Comparison of ENCODE assay signal across 9 cellular contexts in genomic region chr2:156321243-156321904, GRCh38. TPM values are rescaled to one million over a fixed set of nuclear protein-coding genes. Genes with fewer than 3 reads are reported as not detected.
A peak's percentile ranks its signal among the peaks of the same experiment; 100 is the strongest.
DNase-seq lines count a peak whose midpoint lies in the region; ATAC-seq, FAIRE-seq and TF ChIP-seq lines count a peak whose summit lies in the region.
"Had no signal": no experiment of that assay in that cellular context is flagged by ENCODE, and none has a peak within 500 bp of the region (broad histone marks: within the 10 kb centered on the region; RNA-seq: fewer than 3 reads in every experiment).

No MANE protein-coding gene starts in this region.

- peak in 4 of 10 experiments; percentile 21 to 46 (median 28) for DNase-seq in CD4-positive, alpha-beta T cell
- peak; percentile 24 for DNase-seq in NOMO-1 treated with DMSO at 0.1 percent for 48 hours (lab: John Stamatoyannopoulos, UW; ENCODE audit: unreplicated experiment)
- no peak for DNase-seq in H1 (ENCODE audit: low read depth in 1 of 2, low spot score in 2 of 2)
- peak; percentile 83 for DNase-seq in osteoblast (ENCODE audit: insufficient read length, low spot score, missing footprints)
- DNase-seq in effector CD8-positive, alpha-beta T cell (lab: John Stamatoyannopoulos, UW): no peak

- H4K8ac ChIP-seq in H1 (ENCODE audit: extremely low read depth, insufficient read depth, low read length): no peak overlapping the region

- POLR2A ChIA-PET in CD4-positive, alpha-beta T cell (lab: Charles Lee): no interaction called here
- POLR2A ChIA-PET in H1 (lab: Charles Lee; ENCODE audit: partially characterized antibody): interaction anchor here (2.3 to 2.6 kb wide), 2 partner anchors 8 to 13 kb away, joined by 7 to 15 read pairs; no protein-coding TSS in a partner anchor

- no peaks in the 10 kb centered on the region for H3K79me2 ChIP-seq in H1 (ENCODE audit: control insufficient read depth in 1 of 2, insufficient read depth in 2 of 2, low read length in 2 of 2)
- no peaks in the 10 kb centered on the region for H3K79me2 ChIP-seq in osteoblast (ENCODE audit: insufficient read depth, low read length)

- intact Hi-C loops in CD4-positive, alpha-beta T cell (cut with DNase I, micrococcal nuclease): loop anchor here (10.0 kb wide), 3 partner anchors 127 to 1573 kb away; no protein-coding TSS in a partner anchor

- peaks cover 11% of the 10 kb centered on the region for H3K36me3 Mint-ChIP-seq in CD4-positive, alpha-beta T cell (ENCODE audit: low read depth)

- H3K4ac ChIP-seq in H1 (replicated peaks; ENCODE audit: insufficient read length, low read depth, low read length): no peak overlapping the region

- H3K9ac ChIP-seq in H1 (replicated peaks in 1 of 4; ENCODE audit: extremely low read depth in 1 of 4, low read depth in 3 of 4, low read length in 3 of 4): no peak overlapping the region

- H3K23me2 ChIP-seq in H1 (ENCODE audit: low read depth, low read length): peaks cover 12% of the 10 kb centered on the region; the same call in 1 of the 2 replicates

- H3K79me1 ChIP-seq in H1 (ENCODE audit: low read depth, low read length): no peaks in the 10 kb centered on the region

- H2AFZ ChIP-seq in H1 (ENCODE audit: low read length): no peak overlapping the region
- peak overlapping the region; percentile 77 for H2AFZ ChIP-seq in osteoblast (ENCODE audit: low read length)

- H3K14ac ChIP-seq in H1 (ENCODE audit: insufficient read length): no peak overlapping the region

- no peaks in the 10 kb centered on the region for H3K36me3 ChIP-seq in H1 (ENCODE audit: control insufficient read depth in 2 of 4, insufficient read depth in 4 of 4, low read length in 3 of 4)
- no peaks in the 10 kb centered on the region for H3K36me3 ChIP-seq in osteoblast (ENCODE audit: insufficient read depth, low read length)

- H4K5ac ChIP-seq in H1 (ENCODE audit: insufficient read length, low read depth, low read length): no peak overlapping the region

- 7% methylated on average over 31 of the region's 31 CpGs; no CpG with 5 or more reads in 1 of the 2 experiments for WGBS in H1 (ENCODE audit: extremely low coverage in 1 of 2, insufficient coverage in 1 of 2, insufficient read length in 1 of 2, insufficient replicate concordance in 2 of 2, low coverage in 1 of 2, low lambda C conversion rate in 2 of 2, missing lambda C conversion rate in 1 of 2), 2 experiments

- H3K4me3 Mint-ChIP-seq in CD4-positive, alpha-beta T cell: peak overlapping the region; percentile 81

- H2BK15ac ChIP-seq in H1 (ENCODE audit: low read length): no peak overlapping the region

- TF ChIP-seq RAD21 in H1 (IDR thresholded peaks at IDR 0.05 in 1 of 2, conservative IDR thresholded peaks at IDR 0.05 in 1 of 2; ENCODE audit: low read depth in 2 of 2, low read length in 2 of 2): no peak

- H3K23ac ChIP-seq in H1 (ENCODE audit: insufficient read length): no peak overlapping the region

- CTCF ChIA-PET in CD4-positive, alpha-beta T cell (lab: Charles Lee): no interaction called here
- CTCF ChIA-PET in H1 (lab: Charles Lee; ENCODE audit: partially characterized antibody): interaction anchor here (2.0 to 2.3 kb wide), 2 partner anchors 10 to 13 kb away, joined by 9 to 17 read pairs; no protein-coding TSS in a partner anchor

- peaks cover 40% of the 10 kb centered on the region for H3K4me1 Mint-ChIP-seq in CD4-positive, alpha-beta T cell (ENCODE audit: low read depth)

- peaks cover 68% of the 10 kb centered on the region for H3K27me3 ChIP-seq in CD4-positive, alpha-beta T cell (ENCODE audit: control insufficient read depth, insufficient read depth, low read length)
- H3K27me3 ChIP-seq in H1 (replicated peaks in 1 of 4; ENCODE audit: control insufficient read depth in 3 of 4, extremely low read depth in 1 of 4, insufficient read depth in 3 of 4, low read length in 3 of 4) (peaks cover 55 to 85% (median 76%) of the 10 kb centered on the region in 4 experiments), osteoblast (ENCODE audit: insufficient read depth, low read length) (peaks cover 29% of the 10 kb centered on the region)

- 0 out of 2 replicates have a peak overlapping the region, but pooled peaks have one; percentile 13 for H3K18ac ChIP-seq in H1 (ENCODE audit: extremely low read depth, low read length)

- no peak overlapping the region for H2AK5ac ChIP-seq in H1 (ENCODE audit: low read depth, low read length)

- H2BK12ac ChIP-seq in H1 (ENCODE audit: low read depth, low read length): peak overlapping the region; percentile 62; the same call in 1 of the 2 replicates

- H3K56ac ChIP-seq in H1 (replicated peaks; ENCODE audit: insufficient read length, low read depth, low read length): no peak overlapping the region

- peak overlapping the region; percentile 65 to 92 for H3K4me2 ChIP-seq in H1 (ENCODE audit: insufficient read depth in 1 of 2, low read depth in 2 of 2, low read length in 2 of 2)
- peak overlapping the region; percentile 91 for H3K4me2 ChIP-seq in osteoblast (ENCODE audit: insufficient read depth, low read length)

- TF ChIP-seq POLR2A in H1 (IDR thresholded peaks at IDR 0.05; ENCODE audit: control extremely low read depth in 1 of 2, low read depth in 2 of 2, low read length in 2 of 2): no peak

- TF ChIP-seq EP300 in H1 (IDR thresholded peaks at IDR 0.05; ENCODE audit: borderline replicate concordance in 1 of 2, low read depth in 2 of 2, low read length in 2 of 2): no peak

- H4K91ac ChIP-seq in H1 (replicated peaks; ENCODE audit: insufficient read length, low read length): no peak overlapping the region

- no peak overlapping the region for H2BK20ac ChIP-seq in H1 (ENCODE audit: low read length)

- ATAC-seq in CD4-positive, alpha-beta T cell (ENCODE audit: poor library complexity): peak; percentile 28
- ATAC-seq in GM18873 (IDR thresholded peaks at IDR 0.05; ENCODE audit: low FRiP score, unreplicated experiment) (no peak), HG02840 (IDR thresholded peaks at IDR 0.05; ENCODE audit: low FRiP score, unreplicated experiment) (no peak), HG03571 (IDR thresholded peaks at IDR 0.05; ENCODE audit: unreplicated experiment) (no peak)

- H3K4me1 ChIP-seq in H1 (replicated peaks in 1 of 4; ENCODE audit: control insufficient read depth in 3 of 4, insufficient read depth in 4 of 4, low read length in 3 of 4) (peaks cover 2 to 18% (median 14%) of the 10 kb centered on the region in 4 experiments), osteoblast (ENCODE audit: insufficient read depth, low read length) (peaks cover 16% of the 10 kb centered on the region)

- peaks cover 88% of the 10 kb centered on the region for H3K27me3 Mint-ChIP-seq in CD4-positive, alpha-beta T cell

- no peak for FAIRE-seq in H1 (lab: Jason Lieb, UNC)
- FAIRE-seq: TTC549 had no signal

- no peak overlapping the region for H3K27ac ChIP-seq in CD4-positive, alpha-beta T cell (ENCODE audit: low read depth, low read length)
- H3K27ac ChIP-seq in H1 (ENCODE audit: low read depth, low read length): no peak overlapping the region
- no peak overlapping the region for H3K27ac ChIP-seq in osteoblast (ENCODE audit: low read depth, low read length)

- peaks cover 7% of the 10 kb centered on the region in 2 experiments for H4K20me1 ChIP-seq in H1 (replicated peaks in 1 of 2; ENCODE audit: control insufficient read depth in 1 of 2, insufficient read depth in 2 of 2, low read length in 2 of 2)
- H4K20me1 ChIP-seq in osteoblast (ENCODE audit: insufficient read depth, low read length): no peaks in the 10 kb centered on the region

- TF ChIP-seq CTCF in CD4-positive, alpha-beta T cell (IDR thresholded peaks at IDR 0.05): no peak
- no peak for TF ChIP-seq CTCF in H1 (IDR thresholded peaks at IDR 0.05; ENCODE audit: control extremely low read depth in 1 of 3, insufficient read depth in 1 of 3, low read depth in 1 of 3, low read length in 3 of 3)
- no peak for TF ChIP-seq CTCF in osteoblast (IDR thresholded peaks at IDR 0.05; ENCODE audit: extremely low read depth, low read depth, low read length)

- no peak overlapping the region for H2BK5ac ChIP-seq in H1 (ENCODE audit: low read depth, low read length)

- peak overlapping the region; percentile 8 to 61 (median 24); a peak in 4 of 8 replicates for H3K4me3 ChIP-seq in H1 (ENCODE audit: extremely low read depth in 1 of 4, insufficient read depth in 2 of 4, low read depth in 3 of 4, low read length in 4 of 4)
- H3K4me3 ChIP-seq in osteoblast (ENCODE audit: insufficient read depth, low read length): peak overlapping the region; percentile 71

- peak overlapping the region; percentile 37 for H3K27ac Mint-ChIP-seq in CD4-positive, alpha-beta T cell

- H3K9me3 Mint-ChIP-seq in CD4-positive, alpha-beta T cell: no peaks in the 10 kb centered on the region

- no peaks in the 10 kb centered on the region for H3K9me3 ChIP-seq in CD4-positive, alpha-beta T cell (ENCODE audit: control insufficient read depth, low read length)
- no peaks in the 10 kb centered on the region for H3K9me3 ChIP-seq in H1 (ENCODE audit: insufficient read depth in 2 of 2, low read depth in 1 of 2, low read length in 1 of 2)
- no peaks in the 10 kb centered on the region for H3K9me3 ChIP-seq in osteoblast (ENCODE audit: low read depth, low read length)

- H2BK120ac ChIP-seq in H1 (replicated peaks; ENCODE audit: low read depth, low read length): no peak overlapping the region

TF ChIP-seq in H1, 55 proteins besides CTCF, POLR2A, EP300 and RAD21 (continues in another document):
- TF ChIP-seq E2F6 (IDR thresholded peaks at IDR 0.05) (peak; percentile 83), RNF2 (IDR thresholded peaks at IDR 0.05; ENCODE audit: borderline replicate concordance, low read depth, low read length, missing control alignments, poor library complexity, severe bottlenecking) (peak; percentile 96), TBP (IDR thresholded peaks at IDR 0.05; ENCODE audit: low read depth, low read length) (no peak), CBX8 (IDR thresholded peaks at IDR 0.05; ENCODE audit: borderline replicate concordance, low read depth, low read length) (peak; percentile 16; the same call in 1 of the 2 replicates), EZH2 (IDR thresholded peaks at IDR 0.05; ENCODE audit: low read depth, low read length, severe bottlenecking) (peak; percentile 77)

RNA-seq across cellular contexts. Expression of gene NR4A2, which starts 11.1 kb away (rescaled TPM):
- total RNA-seq in CD4-positive, alpha-beta T cell: 100 to 1,000 TPM; 290 to 319 TPM
- total RNA-seq in H1 (2021; fragmentation: NEBNext Ultra II Directional; extraction: Animal tissue kit (Norgen Biotek cat#: 25700)): 1.4 and 1.7 TPM in 2 replicates
- 0.15 and 0.16 TPM in 2 replicates for polyA plus RNA-seq in H1 (2011; rRNA removed)
- polyA plus RNA-seq in H1 (2011; cell fraction: cytosol; rRNA removed): 0.08 TPM
- 0.40 TPM for polyA plus RNA-seq in H1 (2011; cell fraction: nucleus; rRNA removed)
- 0.23 to 0.47 TPM (median 0.24 TPM) in 4 replicates for polyA plus RNA-seq in H1 (2012, experiment 1 of 2)
- polyA plus RNA-seq in H1 (2012, experiment 2 of 2): 0.09 TPM
- polyA plus RNA-seq in H1 (2013, experiment 1 of 2): 1.7 TPM
- 1.5 TPM for polyA plus RNA-seq in H1 (2013, experiment 2 of 2)
- 0.22 TPM in 1 of 2 replicates, not detected in the other for polyA minus RNA-seq in H1 (2011; rRNA and poly(A)+ RNA removed)
- not detected for polyA minus RNA-seq in H1 (2011; cell fraction: cytosol; rRNA and poly(A)+ RNA removed)
- polyA minus RNA-seq in H1 (2011; cell fraction: nucleus; rRNA and poly(A)+ RNA removed): 1.3 TPM
- total RNA-seq in osteoblast: 0.72 and 0.88 TPM in 2 replicates

Comparison
In these comparisons a context has a peak if more than half of its experiments do, and no peak if none do; other contexts are left out.
1. DNase-seq: peak in NOMO-1 treated with DMSO at 0.1 percent for 48 hours (single experiment) and osteoblast (single experiment); none in H1 (0 of 2) and effector CD8-positive, alpha-beta T cell (single experiment).
2. RNA of gene NR4A2, which starts 11.1 kb away (total RNA-seq): 290 to 319 TPM in CD4-positive, alpha-beta T cell; 1.4 to 1.7 TPM in H1 and 0.72 to 0.88 TPM in osteoblast; every median in the first group is over 100 times any median in the second.